31 cellular contexts compared by ENCODE assay signal in genomic region chr20:5426026-5426425, GRCh38.
DNase-seq lines count a peak whose midpoint lies in the region; TF ChIP-seq lines count a peak whose summit lies in the region.
"Had no signal": no experiment of that assay in that cellular context is flagged by ENCODE, and none has a peak within 500 bp of the region (broad histone marks: within the 10 kb centered on the region; RNA-seq: fewer than 3 reads in every experiment).

No MANE protein-coding gene starts in this region.

- H3K27ac ChIP-seq in HEK293 (ENCODE audit: extremely low read depth, low read depth, low read length) (no peak overlapping the region), esophagus muscularis mucosa (replicated peaks in 1 of 4) (no peak overlapping the region), mesenchymal stem cell (ENCODE audit: low read length, poor library complexity, severe bottlenecking) (no peak overlapping the region)
- H3K27ac ChIP-seq: 22Rv1; A549; BLaER1; BLaER1 treated with 17β-estradiol and CSF1 and Interleukin-3, amounts not matched to agents 10 nM and 100 nM; C4-2B had no signal

- no peak overlapping the region for H3K9ac ChIP-seq in mesenchymal stem cell (ENCODE audit: low read length)
- H3K9ac ChIP-seq: BLaER1; BLaER1 treated with 17β-estradiol and CSF1 and Interleukin-3, amounts not matched to agents 10 nM and 100 nM had no signal

- H3K27me3 ChIP-seq in esophagus muscularis mucosa (no peaks in the 10 kb centered on the region), mesenchymal stem cell (ENCODE audit: control insufficient read depth in 1 of 2, insufficient read depth in 1 of 2, low read length in 2 of 2) (peaks cover 0 to 7% of the 10 kb centered on the region in 2 experiments)
- H3K27me3 ChIP-seq: BLaER1; BLaER1 treated with 17β-estradiol and CSF1 and Interleukin-3, amounts not matched to agents 10 nM and 100 nM had no signal

- no peak for TF ChIP-seq POLR2A in esophagus muscularis mucosa (IDR thresholded peaks at IDR 0.05; ENCODE audit: low read depth)

- H2BK15ac ChIP-seq in mesenchymal stem cell (ENCODE audit: low read depth, poor library complexity, severe bottlenecking): no peak overlapping the region

- TF ChIP-seq EP300 in esophagus muscularis mucosa (IDR thresholded peaks at IDR 0.05): no peak

- intact Hi-C loops in esophagus muscularis mucosa (cut with DNase I): no loop called here

- no peak overlapping the region for H3K4me2 ChIP-seq in mesenchymal stem cell (ENCODE audit: low read length, poor library complexity, severe bottlenecking)
- H3K4me2 ChIP-seq: A549; BLaER1; BLaER1 treated with 17β-estradiol and CSF1 and Interleukin-3, amounts not matched to agents 10 nM and 100 nM had no signal

- WGBS in esophagus muscularis mucosa: 92% methylated on average over 1 of the region's 4 CpGs
- WGBS in mesenchymal stem cell: 72% methylated on average over 4 of the region's 4 CpGs

- TF ChIP-seq CTCF in HEK293 (tag by site-specific recombination; IDR thresholded peaks at IDR 0.05) (no peak), esophagus muscularis mucosa (IDR thresholded peaks at IDR 0.05) (no peak)

- H3K4ac ChIP-seq in mesenchymal stem cell (ENCODE audit: low read depth in 1 of 2, low read length in 2 of 2): no peak overlapping the region

- no peak overlapping the region for H3K23ac ChIP-seq in mesenchymal stem cell (ENCODE audit: low read length in 2 of 2)

- in situ Hi-C loops in G401 (cut with HindIII; ENCODE audit: low sequenced_read_pairs): no loop called here

- CTCF ChIA-PET in HEK293 (lab: Yijun Ruan, JAX): interaction anchor here (0.5 kb wide), 1 partner anchor 343 kb away, joined by 3 read pairs; no protein-coding TSS in a partner anchor

- H3K4me3 ChIP-seq in HEK293 (ENCODE audit: low read depth, low read length) (no peak overlapping the region), esophagus muscularis mucosa (no peak overlapping the region), mesenchymal stem cell (ENCODE audit: insufficient read depth in 1 of 2, low read depth in 1 of 2, low read length in 2 of 2) (no peak overlapping the region)
- H3K4me3 ChIP-seq: A549; BLaER1; BLaER1 treated with 17β-estradiol and CSF1 and Interleukin-3, amounts not matched to agents 10 nM and 100 nM had no signal

- H3K9me3 ChIP-seq in HEK293 (ENCODE audit: control insufficient read depth, insufficient read depth, low read depth, low read length): no peaks in the 10 kb centered on the region
- peaks cover 0 to 6% (median 2%) of the 10 kb centered on the region in 4 donors for H3K9me3 ChIP-seq in esophagus muscularis mucosa
- no peaks in the 10 kb centered on the region for H3K9me3 ChIP-seq in mesenchymal stem cell (ENCODE audit: control insufficient read depth, low read length)
- H3K9me3 ChIP-seq: BE2C, BLaER1, Caco-2 had no signal

- no peak overlapping the region for H2BK12ac ChIP-seq in mesenchymal stem cell (ENCODE audit: low read length in 2 of 2)

- no peaks in the 10 kb centered on the region for H3K36me3 ChIP-seq in HEK293 (ENCODE audit: control insufficient read depth in 2 of 2, insufficient read depth in 1 of 2, low read length in 2 of 2)
- H3K36me3 ChIP-seq in esophagus muscularis mucosa: no peaks in the 10 kb centered on the region
- no peaks in the 10 kb centered on the region for H3K36me3 ChIP-seq in mesenchymal stem cell (ENCODE audit: control insufficient read depth in 1 of 2, insufficient read depth in 2 of 2, low read depth in 1 of 2, low read length in 2 of 2)
- H3K36me3 ChIP-seq: BE2C; BLaER1; BLaER1 treated with 17β-estradiol and CSF1 and Interleukin-3, amounts not matched to agents 10 nM and 100 nM had no signal

- POLR2A ChIA-PET in HEK293 (lab: Yijun Ruan, JAX): no interaction called here

- DNase-seq in esophagus muscularis mucosa (ENCODE audit: extremely low spot score): peak; percentile 89
- DNase-seq in mesenchymal stem cell: no peak
- DNase-seq in G401 (ENCODE audit: low spot score): no peak
- DNase-seq in H4 (ENCODE audit: low spot score): no peak
- DNase-seq in dermis blood vessel endothelial cell: no peak
- DNase-seq: 8988T; ACHN; AML-193; BE2C; C1 segment of cervical spinal cord; Caco-2; Calu3; CD4-positive, alpha-beta memory T cell; CD4-positive, alpha-beta T cell; CD4-positive, CD25-positive, alpha-beta regulatory T cell; CD8-positive, alpha-beta memory T cell; CD8-positive, alpha-beta T cell; COR-L47; DMS 273 treated with DMSO at 0.1 percent for 48 hours; DMS153; DMS53; DMS79; DMS79 treated with DMSO at 0.1 percent for 48 hours; DND-41; EL had no signal

- no peak overlapping the region for H3K18ac ChIP-seq in mesenchymal stem cell (ENCODE audit: low read depth in 1 of 2, low read length in 2 of 2)

- no peak overlapping the region for H2AK5ac ChIP-seq in mesenchymal stem cell (ENCODE audit: low read length, severe bottlenecking)

- H3K4me1 ChIP-seq in HEK293 (ENCODE audit: control insufficient read depth, insufficient read depth, low read length): no peaks in the 10 kb centered on the region
- no peaks in the 10 kb centered on the region for H3K4me1 ChIP-seq in esophagus muscularis mucosa
- H3K4me1 ChIP-seq in mesenchymal stem cell (ENCODE audit: control insufficient read depth, insufficient read depth, low read depth, low read length): no peaks in the 10 kb centered on the region
- H3K4me1 ChIP-seq: A549; BE2C; BLaER1; BLaER1 treated with 17β-estradiol and CSF1 and Interleukin-3, amounts not matched to agents 10 nM and 100 nM; Caco-2 had no signal

- no peak overlapping the region for H3K14ac ChIP-seq in mesenchymal stem cell (ENCODE audit: low read length in 2 of 2)

- H2AFZ ChIP-seq in mesenchymal stem cell (ENCODE audit: low read depth, low read length): peak overlapping the region; percentile 53

- no peak overlapping the region for H2BK120ac ChIP-seq in mesenchymal stem cell (ENCODE audit: low read depth, low read length)

- H3K79me1 ChIP-seq in mesenchymal stem cell (replicated peaks; ENCODE audit: low read length, poor library complexity, severe bottlenecking): no peaks in the 10 kb centered on the region

- no peak overlapping the region for H4K91ac ChIP-seq in mesenchymal stem cell (ENCODE audit: low read length)

- H2BK5ac ChIP-seq in mesenchymal stem cell (ENCODE audit: low read depth, low read length, poor library complexity, severe bottlenecking): no peak overlapping the region

- H4K8ac ChIP-seq in mesenchymal stem cell (ENCODE audit: low read length): no peak overlapping the region

TF ChIP-seq in HEK293, 187 proteins besides CTCF, POLR2A, EP300 and RAD21:
- TF ChIP-seq ZNF132 (tag by site-specific recombination; IDR thresholded peaks at IDR 0.05; ENCODE audit: borderline replicate concordance) (no peak), ZNF133 (tag by site-specific recombination; IDR thresholded peaks at IDR 0.05) (peak; percentile 73)
TF ChIP-seq in HEK293: peak in this region for 1.
